ENCODE assay signal across 8 cellular contexts in genomic region chr2:231604101-231604684, GRCh38. TPM values are rescaled to one million over a fixed set of nuclear protein-coding genes. Genes with fewer than 3 reads are reported as not detected.
A peak's percentile ranks its signal among the peaks of the same experiment; 100 is the strongest.
DNase-seq lines count a peak whose midpoint lies in the region; ATAC-seq and TF ChIP-seq lines count a peak whose summit lies in the region.

No MANE protein-coding gene starts in this region.

- no peak overlapping the region for H3K27ac Mint-ChIP-seq in activated CD4-positive, alpha-beta T cell treated with anti-CD3 and anti-CD28 coated beads for 36 hours
- peak overlapping the region; percentile 81 for H3K27ac Mint-ChIP-seq in nephron progenitor cell

- TF ChIP-seq POLR2A in erythroblast (IDR thresholded peaks at IDR 0.05; ENCODE audit: low read length), result no peak

- H3K9me3 Mint-ChIP-seq in activated CD4-positive, alpha-beta T cell treated with anti-CD3 and anti-CD28 coated beads for 36 hours (ENCODE audit: low read depth), result no peaks in the 10 kb centered on the region
- H3K9me3 Mint-ChIP-seq in nephron progenitor cell, result no peaks in the 10 kb centered on the region

- POLR2A ChIA-PET in activated CD4-positive, alpha-beta T cell treated with anti-CD3 and anti-CD28 coated beads for 36 hours (lab: Charles Lee), result no interaction called here

- H3K9me3 ChIP-seq in HUES48 (ENCODE audit: control insufficient read depth, insufficient read depth, low read length), result no peaks in the 10 kb centered on the region

- intact Hi-C loops in activated CD4-positive, alpha-beta T cell treated with anti-CD3 and anti-CD28 coated beads for 36 hours (cut with DNase I, micrococcal nuclease), result loop anchor here (1.0 to 2.0 kb wide), 4 partner anchors 8 to 139 kb away; partner anchors contain the start of gene NCL (in 1 of the 2)

- no peaks in the 10 kb centered on the region for H3K27me3 ChIP-seq in HUES48 (ENCODE audit: control insufficient read depth, insufficient read depth, low read length)

- no peaks in the 10 kb centered on the region for H3K36me3 ChIP-seq in HUES48 (ENCODE audit: control insufficient read depth, insufficient read depth, low read length)

- CTCF ChIA-PET in activated CD4-positive, alpha-beta T cell treated with anti-CD3 and anti-CD28 coated beads for 36 hours (lab: Charles Lee), result interaction anchor here (0.7 to 1.7 kb wide), 7 partner anchors 9 to 138 kb away, joined by 3 to 8 read pairs (median 4); no protein-coding TSS in a partner anchor

- no peak for TF ChIP-seq CTCF in fibroblast of mammary gland (conservative IDR thresholded peaks at IDR 0.05; ENCODE audit: control insufficient read depth, insufficient read depth, low read depth, low read length)
- TF ChIP-seq CTCF in nephron progenitor cell (IDR thresholded peaks at IDR 0.05), result no peak

- peaks cover 2% of the 10 kb centered on the region for H3K27me3 Mint-ChIP-seq in activated CD4-positive, alpha-beta T cell treated with anti-CD3 and anti-CD28 coated beads for 36 hours
- peaks cover 3% of the 10 kb centered on the region for H3K27me3 Mint-ChIP-seq in nephron progenitor cell (ENCODE audit: low read depth, poor library complexity)

- peak overlapping the region; percentile 26 for H3K4me3 Mint-ChIP-seq in activated CD4-positive, alpha-beta T cell treated with anti-CD3 and anti-CD28 coated beads for 36 hours
- H3K4me3 Mint-ChIP-seq in nephron progenitor cell, result peak overlapping the region; percentile 59

- DNase-seq in DMS153 (lab: John Stamatoyannopoulos, UW), result peak; percentile 55
- no peak for DNase-seq in activated CD4-positive, alpha-beta T cell treated with anti-CD3 and anti-CD28 coated beads for 36 hours
- DNase-seq in fibroblast of mammary gland (ENCODE audit: low read depth), result no peak
- no peak for DNase-seq in nephron progenitor cell
- no peak for DNase-seq in erythroblast (lab: John Stamatoyannopoulos, UW)

- H3K4me1 ChIP-seq in HUES48 (ENCODE audit: control insufficient read depth, insufficient read depth, low read length), result peaks cover 28% of the 10 kb centered on the region

- ATAC-seq in GM19463 (IDR thresholded peaks at IDR 0.05; ENCODE audit: unreplicated experiment) (peak; percentile 44), HG03135 (IDR thresholded peaks at IDR 0.05; ENCODE audit: unreplicated experiment) (no peak)
- ATAC-seq in activated CD4-positive, alpha-beta T cell treated with anti-CD3 and anti-CD28 coated beads for 36 hours, result no peak

- peak overlapping the region; percentile 46; the same call in 1 of the 2 replicates for H3K4me3 ChIP-seq in HUES48 (ENCODE audit: low read depth, low read length)
- peak overlapping the region; percentile 45 for H3K4me3 ChIP-seq in fibroblast of mammary gland (ENCODE audit: control insufficient read depth, low read depth, low read length)

- H3K27ac ChIP-seq in HUES48 (ENCODE audit: low read depth, low read length), result peak overlapping the region; percentile 91

- peaks cover 6% of the 10 kb centered on the region for H3K4me1 Mint-ChIP-seq in activated CD4-positive, alpha-beta T cell treated with anti-CD3 and anti-CD28 coated beads for 36 hours
- H3K4me1 Mint-ChIP-seq in nephron progenitor cell, result peaks cover 46% of the 10 kb centered on the region

- H3K36me3 Mint-ChIP-seq in activated CD4-positive, alpha-beta T cell treated with anti-CD3 and anti-CD28 coated beads for 36 hours (ENCODE audit: low read depth), result no peaks in the 10 kb centered on the region
- H3K36me3 Mint-ChIP-seq in nephron progenitor cell (ENCODE audit: low read depth), result no peaks in the 10 kb centered on the region

- H3K9ac ChIP-seq in HUES48 (ENCODE audit: low read depth, low read length), result peak overlapping the region; percentile 71

RNA-seq across cellular contexts. Expression of gene TEX44, which starts 11.5 kb away (rescaled TPM):
- not detected for total RNA-seq in activated CD4-positive, alpha-beta T cell treated with anti-CD3 and anti-CD28 coated beads for 36 hours
